In the genomic region with DNA sequence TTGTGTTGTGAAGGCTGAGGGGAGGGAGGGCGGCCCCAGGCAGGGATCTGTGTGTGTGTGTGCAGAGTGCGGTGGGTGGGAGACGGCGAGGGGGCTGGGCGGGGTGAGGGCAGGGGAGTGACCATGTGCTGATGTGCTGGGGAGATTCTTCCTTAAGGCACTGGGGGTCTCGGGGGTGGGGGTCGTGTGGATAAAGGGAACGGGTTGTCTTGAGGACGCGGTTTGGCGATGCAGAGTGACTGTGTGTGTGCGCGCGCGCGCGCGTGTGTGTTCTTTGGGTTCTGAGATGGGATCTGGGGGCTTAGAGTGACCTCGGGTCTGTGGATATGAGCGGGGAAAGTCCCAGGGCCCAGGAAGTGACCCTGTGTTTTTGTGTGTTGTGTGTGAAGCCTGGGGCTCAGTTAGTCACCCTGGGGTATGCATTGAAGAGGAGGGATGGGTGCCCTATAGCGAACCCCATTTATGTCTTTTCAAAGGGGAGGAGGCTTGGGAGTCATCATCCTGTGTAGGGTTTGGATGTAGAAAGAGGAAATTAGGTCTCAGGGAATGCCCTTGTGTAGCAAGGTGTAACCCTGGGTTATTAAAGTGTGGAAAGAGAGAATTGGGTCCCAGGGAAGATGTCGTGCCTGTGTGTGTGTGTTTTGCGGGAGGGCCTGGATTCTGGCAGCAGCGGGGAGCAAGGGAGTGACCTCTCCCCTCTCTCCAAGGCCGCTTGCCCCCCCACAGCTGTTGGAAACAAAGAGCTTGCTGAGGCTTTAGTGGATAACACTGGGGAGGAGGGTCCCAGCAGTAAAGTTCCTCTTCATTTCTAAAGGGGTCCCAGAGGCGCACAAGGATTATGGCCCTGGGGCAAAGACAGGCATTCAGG, we compare ENCODE assay signal across 8 cellular contexts. TPM values are rescaled to one million over a fixed set of nuclear protein-coding genes. Genes with fewer than 3 reads are reported as not detected.
A peak's percentile ranks its signal among the peaks of the same experiment; 100 is the strongest.
DNase-seq lines count a peak whose midpoint lies in the region; ATAC-seq and TF ChIP-seq lines count a peak whose summit lies in the region.

No MANE protein-coding gene starts in this region.

- no peak overlapping the region for H3K27ac ChIP-seq in Peyer's patch
- H3K27ac ChIP-seq in esophagus squamous epithelium: no peak overlapping the region

- H3K4me1 ChIP-seq in Peyer's patch: peaks cover 0 to 9% (median 4%) of the 10 kb centered on the region in 4 donors
- H3K4me1 ChIP-seq in esophagus squamous epithelium: peaks cover 7 to 17% (median 9%) of the 10 kb centered on the region in 3 donors

- no peaks in the 10 kb centered on the region for H3K36me3 ChIP-seq in Peyer's patch
- no peaks in the 10 kb centered on the region for H3K36me3 ChIP-seq in esophagus squamous epithelium

- H3K4me3 ChIP-seq in Peyer's patch (peak overlapping the region; percentile 39 to 59 (median 54)), esophagus squamous epithelium (peak overlapping the region; percentile 49 to 67 (median 56))

- H3K36me3 Mint-ChIP-seq in progenitor cell of endocrine pancreas (ENCODE audit: insufficient read depth): peaks cover 12% of the 10 kb centered on the region

- no peaks in the 10 kb centered on the region for H3K9me3 ChIP-seq in Peyer's patch
- H3K9me3 ChIP-seq in esophagus squamous epithelium: no peaks in the 10 kb centered on the region

- H3K27ac Mint-ChIP-seq in progenitor cell of endocrine pancreas: peak overlapping the region; percentile 90

- peaks cover 8% of the 10 kb centered on the region for H3K9me3 Mint-ChIP-seq in progenitor cell of endocrine pancreas (ENCODE audit: low read depth)

- 42% methylated on average over 19 to 24 of the region's 26 CpGs for WGBS in esophagus squamous epithelium, 2 donors

- peak overlapping the region; percentile 87 for H3K4me3 Mint-ChIP-seq in progenitor cell of endocrine pancreas (ENCODE audit: low read depth)

- intact Hi-C loops in esophagus squamous epithelium (cut with DNase I): no loop called here

- no peaks in the 10 kb centered on the region for H3K27me3 ChIP-seq in Peyer's patch
- peaks cover 0 to 28% (median 0%) of the 10 kb centered on the region in 4 donors for H3K27me3 ChIP-seq in esophagus squamous epithelium

- H3K27me3 Mint-ChIP-seq in progenitor cell of endocrine pancreas: no peaks in the 10 kb centered on the region

- DNase-seq in EL (peak; percentile 43), Peyer's patch (no peak), esophagus squamous epithelium (lab: John Stamatoyannopoulos, UW) (no peak), progenitor cell of endocrine pancreas (ENCODE audit: low spot score, unreplicated experiment) (peak; percentile 17), GF-D8 (lab: John Stamatoyannopoulos, UW) (no peak), SIG-M5 treated with dmso at 0.1 percent for 504 hours (lab: John Stamatoyannopoulos, UW; ENCODE audit: unreplicated experiment) (no peak)

- TF ChIP-seq CTCF in Peyer's patch (IDR thresholded peaks at IDR 0.05) (no peak), esophagus squamous epithelium (IDR thresholded peaks at IDR 0.05) (no peak), progenitor cell of endocrine pancreas (IDR thresholded peaks at IDR 0.05; ENCODE audit: unreplicated experiment) (no peak)

- H3K4me1 Mint-ChIP-seq in progenitor cell of endocrine pancreas (ENCODE audit: low read depth): peaks cover 28% of the 10 kb centered on the region

- no peak for TF ChIP-seq POLR2A in Peyer's patch (IDR thresholded peaks at IDR 0.05)
- TF ChIP-seq POLR2A in esophagus squamous epithelium (IDR thresholded peaks at IDR 0.05): no peak

- ATAC-seq in GM18858 (IDR thresholded peaks at IDR 0.05; ENCODE audit: unreplicated experiment) (no peak), HG02678 (IDR thresholded peaks at IDR 0.05; ENCODE audit: unreplicated experiment) (no peak)

RNA-seq across cellular contexts. Expression of a gene that starts 1.4 kb away (rescaled TPM):
- total RNA-seq in Peyer's patch (under 1 TPM in 1 of 4 donors, not detected in 3; 0.40 TPM), esophagus squamous epithelium (under 1 TPM in 1 of 4 donors, not detected in 3; 0.57 TPM), progenitor cell of endocrine pancreas (69.1 and 78.1 TPM in 2 replicates)

RNA-seq across cellular contexts. Expression of a gene that starts 47.4 kb away (rescaled TPM):
- total RNA-seq in Peyer's patch (10 to 100 TPM in 2 of 4 donors, 1 to 10 TPM in 2; 5.5 to 37.1 (median 9.5) TPM), esophagus squamous epithelium (10 to 100 TPM; 14.9 to 24.2 (median 18.1) TPM), progenitor cell of endocrine pancreas (39.8 and 44.2 TPM in 2 replicates)

Comparison
In these comparisons a context has a peak if more than half of its experiments do, and no peak if none do; other contexts are left out.
1. DNase-seq: peak in EL (single experiment) and progenitor cell of endocrine pancreas (single experiment); none in Peyer's patch (0 of 3), esophagus squamous epithelium (single experiment), GF-D8 (single experiment) and SIG-M5 treated with dmso at 0.1 percent for 504 hours (single experiment).
2. RNA of a gene that starts 1.4 kb away (total RNA-seq): 69.1 to 78.1 TPM in progenitor cell of endocrine pancreas; 0.40 TPM in Peyer's patch and 0.57 TPM in esophagus squamous epithelium; every median in the first group is over 10 times any median in the second.